ENCODE assay signal across 26 cellular contexts in the genomic region with DNA sequence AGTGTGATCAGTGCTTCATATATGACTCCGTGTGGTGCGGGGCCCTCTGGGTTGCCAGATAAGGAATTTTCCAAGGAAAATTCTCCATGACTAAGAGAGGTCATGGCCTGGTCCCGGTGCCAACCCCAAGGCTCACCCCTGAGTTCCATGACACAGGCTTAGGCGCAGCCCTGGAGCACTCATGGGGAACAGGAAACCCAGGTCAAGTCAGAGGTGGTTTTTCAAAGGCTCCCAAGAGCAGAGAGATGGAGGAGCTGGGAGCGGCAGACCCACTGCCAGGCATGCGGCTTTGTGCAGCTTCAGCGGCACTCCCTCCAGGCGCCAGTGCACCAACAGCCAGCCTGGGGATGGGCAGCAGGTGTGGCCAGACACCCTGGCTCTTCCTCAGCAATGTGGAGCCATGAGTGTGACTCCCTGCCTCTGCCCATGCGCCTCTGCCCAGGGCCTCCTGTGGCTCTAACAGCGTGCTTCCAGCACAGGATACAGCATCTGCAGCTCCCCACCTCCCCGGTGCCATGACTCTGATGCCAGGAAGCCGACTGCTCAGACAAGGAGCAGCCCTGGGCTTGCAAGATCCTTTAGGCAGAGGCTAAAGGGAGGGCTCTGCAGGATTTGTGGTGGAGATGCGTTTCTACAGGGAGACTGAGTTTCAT. TPM values are rescaled to one million over a fixed set of nuclear protein-coding genes. Genes with fewer than 3 reads are reported as not detected.
DNase-seq lines count a peak whose midpoint lies in the region; ATAC-seq and TF ChIP-seq lines count a peak whose summit lies in the region.
"Had no signal": no experiment of that assay in that cellular context is flagged by ENCODE, and none has a peak within 500 bp of the region (broad histone marks: within the 10 kb centered on the region; RNA-seq: fewer than 3 reads in every experiment).

No MANE protein-coding gene starts in this region.

- peaks cover 38% of the 10 kb centered on the region for H3K36me3 Mint-ChIP-seq in endothelial cell (ENCODE audit: low read depth, unreplicated experiment)
- peaks cover 36% of the 10 kb centered on the region for H3K36me3 Mint-ChIP-seq in nephron progenitor cell (ENCODE audit: low read depth)
- no peaks in the 10 kb centered on the region for H3K36me3 Mint-ChIP-seq in naive thymus-derived CD8-positive, alpha-beta T cell
- H3K36me3 Mint-ChIP-seq: activated naive CD8-positive, alpha-beta T cell treated with anti-CD3 and anti-CD28 coated beads for 36 hours; CD8-positive, alpha-beta T cell; natural killer cell treated with Interleukin-12 subunit alpha and Interleukin-12 subunit beta and Interleukin-15 and Interleukin-18, amount 100 ng/mL, for 72 hours; stimulated activated memory B cell treated with anti-CD40 and anti-IgM and Interleukin-4, amounts not matched to agents 10 μg/mL and 1 μg/mL and 100 μg/mL, for 72 hours had no signal

- H3K4me1 Mint-ChIP-seq in endothelial cell (ENCODE audit: unreplicated experiment) = peaks cover 4% of the 10 kb centered on the region
- H3K4me1 Mint-ChIP-seq in nephron progenitor cell = peaks cover 5% of the 10 kb centered on the region
- H3K4me1 Mint-ChIP-seq in naive thymus-derived CD8-positive, alpha-beta T cell = peaks cover 0 to 9% (median 3%) of the 10 kb centered on the region in 4 donors
- H3K4me1 Mint-ChIP-seq: activated naive CD8-positive, alpha-beta T cell treated with anti-CD3 and anti-CD28 coated beads for 36 hours; mesothelial cell of epicardium had no signal

- H3K9me3 Mint-ChIP-seq in endothelial cell (ENCODE audit: unreplicated experiment) (no peaks in the 10 kb centered on the region), nephron progenitor cell (no peaks in the 10 kb centered on the region)
- H3K9me3 Mint-ChIP-seq in naive thymus-derived CD8-positive, alpha-beta T cell = no peaks in the 10 kb centered on the region
- H3K9me3 Mint-ChIP-seq: activated naive CD8-positive, alpha-beta T cell treated with anti-CD3 and anti-CD28 coated beads for 36 hours; CD8-positive, alpha-beta T cell; mesothelial cell of epicardium; natural killer cell treated with Interleukin-12 subunit alpha and Interleukin-12 subunit beta and Interleukin-15 and Interleukin-18, amount 100 ng/mL, for 72 hours; stimulated activated memory B cell treated with anti-CD40 and anti-IgM and Interleukin-4, amounts not matched to agents 10 μg/mL and 1 μg/mL and 100 μg/mL, for 72 hours had no signal

- in situ Hi-C loops in ACHN (cut with HindIII; ENCODE audit: low pct_ligation_motif_present, low pct_unique_long_range_greater_than_20kb, low sequenced_read_pairs) = no loop called here

- H3K27ac Mint-ChIP-seq in endothelial cell (ENCODE audit: unreplicated experiment) (no peak overlapping the region), nephron progenitor cell (peak overlapping the region; percentile 83)
- peak overlapping the region in 2 of 10 donors; percentile 38 to 48 for H3K27ac Mint-ChIP-seq in naive thymus-derived CD8-positive, alpha-beta T cell
- H3K27ac Mint-ChIP-seq: activated naive CD8-positive, alpha-beta T cell treated with anti-CD3 and anti-CD28 coated beads for 36 hours; CD8-positive, alpha-beta T cell; mesothelial cell of epicardium; natural killer cell treated with Interleukin-12 subunit alpha and Interleukin-12 subunit beta and Interleukin-15 and Interleukin-18, amount 100 ng/mL, for 72 hours; stimulated activated memory B cell treated with anti-CD40 and anti-IgM and Interleukin-4, amounts not matched to agents 10 μg/mL and 1 μg/mL and 100 μg/mL, for 72 hours had no signal

- POLR2A ChIA-PET in naive thymus-derived CD8-positive, alpha-beta T cell (lab: Charles Lee) = interaction anchor here (0.5 kb wide), 1 partner anchor 17 kb away, joined by 6 read pairs; no protein-coding TSS in a partner anchor

- TF ChIP-seq CTCF in endothelial cell (IDR thresholded peaks at IDR 0.05; ENCODE audit: unreplicated experiment) (no peak), nephron progenitor cell (IDR thresholded peaks at IDR 0.05) (no peak)

- ATAC-seq in naive thymus-derived CD8-positive, alpha-beta T cell = no peak
- ATAC-seq in GM19023 (IDR thresholded peaks at IDR 0.05; ENCODE audit: unreplicated experiment) = no peak
- ATAC-seq: CD8-positive, alpha-beta T cell; right lobe of liver; SK-N-SH treated with all-trans-retinoic acid at 6 μM for 48 hours; stimulated activated memory B cell treated with anti-CD40 and anti-IgM and Interleukin-4, amounts not matched to agents 10 μg/mL and 1 μg/mL and 100 μg/mL, for 72 hours had no signal

- H3K27me3 Mint-ChIP-seq in endothelial cell (ENCODE audit: unreplicated experiment) (peaks cover 4% of the 10 kb centered on the region), nephron progenitor cell (ENCODE audit: low read depth, poor library complexity) (no peaks in the 10 kb centered on the region)
- H3K27me3 Mint-ChIP-seq in naive thymus-derived CD8-positive, alpha-beta T cell = peaks cover 2 to 17% (median 4%) of the 10 kb centered on the region in 5 donors
- H3K27me3 Mint-ChIP-seq: activated naive CD8-positive, alpha-beta T cell treated with anti-CD3 and anti-CD28 coated beads for 36 hours had no signal

- DNase-seq in ACHN (peak; percentile 19), M059J (ENCODE audit: low read depth) (peak; percentile 14), endothelial cell (ENCODE audit: low spot score) (no peak), nephron progenitor cell (no peak), UCSD-AML1 (lab: John Stamatoyannopoulos, UW; ENCODE audit: unreplicated experiment) (no peak), NCI-H1417 treated with DMSO at 0.1 percent for 48 hours (lab: John Stamatoyannopoulos, UW) (no peak)
- DNase-seq in naive thymus-derived CD8-positive, alpha-beta T cell = no peak
- DNase-seq: activated CD4-positive, alpha-beta T cell treated with anti-CD3 and anti-CD28 coated beads for 48 hours; activated effector memory CD4-positive, alpha-beta T cell treated with anti-CD3 and anti-CD28 coated beads, Interleukin-2, amount 50 U/mL, for 16 hours; activated naive CD8-positive, alpha-beta T cell treated with anti-CD3 and anti-CD28 coated beads for 36 hours; activated T-cell treated with anti-CD3 and anti-CD28 coated beads, Interleukin-2, amount 50 U/mL, for 1 hour; cortex of kidney; DMS 273 treated with DMSO at 0.1 percent for 48 hours; EL; Karpas-422; NCI-H1092; NCI-H1930; right lobe of liver; stimulated activated CD4-positive, alpha-beta T cell treated with anti-CD3 and anti-CD28 coated beads, Interleukin-4, amount 100 ng/mL, for 24 hours; T-helper 2 cell had no signal

- H3K4me3 Mint-ChIP-seq in endothelial cell (ENCODE audit: unreplicated experiment) (peak overlapping the region; percentile 42), nephron progenitor cell (no peak overlapping the region)
- no peak overlapping the region for H3K4me3 Mint-ChIP-seq in naive thymus-derived CD8-positive, alpha-beta T cell
- H3K4me3 Mint-ChIP-seq: activated naive CD8-positive, alpha-beta T cell treated with anti-CD3 and anti-CD28 coated beads for 36 hours; CD8-positive, alpha-beta T cell; mesothelial cell of epicardium; natural killer cell treated with Interleukin-12 subunit alpha and Interleukin-12 subunit beta and Interleukin-15 and Interleukin-18, amount 100 ng/mL, for 72 hours; stimulated activated memory B cell treated with anti-CD40 and anti-IgM and Interleukin-4, amounts not matched to agents 10 μg/mL and 1 μg/mL and 100 μg/mL, for 72 hours had no signal

RNA-seq across cellular contexts. Expression of gene GPR161, which starts 47.3 kb away (rescaled TPM):
- total RNA-seq in M059J (2014; rRNA removed; shearing (Covaris generic)) = 9.2 and 15.2 TPM in 2 replicates
- 40.9 TPM for total RNA-seq in endothelial cell (ENCODE audit: unreplicated experiment)
- total RNA-seq in naive thymus-derived CD8-positive, alpha-beta T cell = under 1 TPM in 1 of 2 experiments, not detected in 1; 0.26 TPM
- not detected for polyA plus RNA-seq in naive thymus-derived CD8-positive, alpha-beta T cell
- total RNA-seq: CD8-positive, alpha-beta T cell had no signal

Comparison
In these comparisons a context has a peak if more than half of its experiments do, and no peak if none do; other contexts are left out.
1. DNase-seq: peak in ACHN (single experiment) and M059J (single experiment); none in endothelial cell (single experiment), nephron progenitor cell (single experiment), UCSD-AML1 (single experiment), naive thymus-derived CD8-positive, alpha-beta T cell (0 of 10) and NCI-H1417 treated with DMSO at 0.1 percent for 48 hours (single experiment).